1 cellular context compared by ENCODE assay signal in genomic region chr11:111920908-111921307, GRCh38.
TF ChIP-seq lines count a peak whose summit lies in the region.

No MANE protein-coding gene starts in this region.

TF ChIP-seq in IMR-90, 13 proteins besides CTCF, POLR2A, EP300 and RAD21:
- no peak for TF ChIP-seq BHLHE40 (IDR thresholded peaks at IDR 0.05; ENCODE audit: low read depth, low read length)
- no peak for TF ChIP-seq RCOR1 (IDR thresholded peaks at IDR 0.05; ENCODE audit: insufficient replicate concordance, low read length)
- TF ChIP-seq, protein P1, sequence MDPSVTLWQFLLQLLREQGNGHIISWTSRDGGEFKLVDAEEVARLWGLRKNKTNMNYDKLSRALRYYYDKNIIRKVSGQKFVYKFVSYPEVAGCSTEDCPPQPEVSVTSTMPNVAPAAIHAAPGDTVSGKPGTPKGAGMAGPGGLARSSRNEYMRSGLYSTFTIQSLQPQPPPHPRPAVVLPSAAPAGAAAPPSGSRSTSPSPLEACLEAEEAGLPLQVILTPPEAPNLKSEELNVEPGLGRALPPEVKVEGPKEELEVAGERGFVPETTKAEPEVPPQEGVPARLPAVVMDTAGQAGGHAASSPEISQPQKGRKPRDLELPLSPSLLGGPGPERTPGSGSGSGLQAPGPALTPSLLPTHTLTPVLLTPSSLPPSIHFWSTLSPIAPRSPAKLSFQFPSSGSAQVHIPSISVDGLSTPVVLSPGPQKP (IDR thresholded peaks at IDR 0.05; ENCODE audit: borderline replicate concordance, low read depth, low read length): no peak
- no peak for TF ChIP-seq SMC3 (IDR thresholded peaks at IDR 0.05; ENCODE audit: low read depth, low read length)
